Comparison of ENCODE assay signal across 1 cellular context in genomic region chr12:89709994-89710872, GRCh38.
TF ChIP-seq lines count a peak whose summit lies in the region.

No MANE protein-coding gene starts in this region.

TF ChIP-seq in K562, 482 proteins besides CTCF, POLR2A, EP300 and RAD21 (continued from another document and continues in another):
- no peak for TF ChIP-seq IFI16 (CRISPR knock-in tag; IDR thresholded peaks at IDR 0.05)
- no peak for TF ChIP-seq TEAD2 (tag; IDR thresholded peaks at IDR 0.05)
- no peak for TF ChIP-seq YY1 (IDR thresholded peaks at IDR 0.05; ENCODE audit: borderline replicate concordance in 1 of 3, control insufficient read depth in 1 of 3, extremely low read depth in 1 of 3, insufficient read depth in 3 of 3, insufficient read length in 1 of 3, insufficient replicate concordance in 2 of 3, low read depth in 1 of 3, low read length in 2 of 3)
- 0 out of 2 replicates have a peak, but pooled peaks have one; percentile 3 for TF ChIP-seq PHB (CRISPR knock-in tag; IDR thresholded peaks at IDR 0.05)
- no peak; the same call in 1 of the 2 replicates for TF ChIP-seq ZBTB1 (CRISPR knock-in tag; IDR thresholded peaks at IDR 0.05; ENCODE audit: borderline replicate concordance, low read depth)
- TF ChIP-seq ZBTB11 (CRISPR knock-in tag; IDR thresholded peaks at IDR 0.05) = no peak
- TF ChIP-seq ZNF23 (CRISPR knock-in tag; IDR thresholded peaks at IDR 0.05) = no peak
- TF ChIP-seq ZNF324 (CRISPR knock-in tag; IDR thresholded peaks at IDR 0.05) = no peak
- TF ChIP-seq ZNF124 (CRISPR knock-in tag; IDR thresholded peaks at IDR 0.05) = no peak
- 0 out of 2 replicates have a peak, but pooled peaks have one; percentile 58 for TF ChIP-seq RERE (CRISPR knock-in tag; IDR thresholded peaks at IDR 0.05; ENCODE audit: borderline replicate concordance)
- no peak for TF ChIP-seq USF2 (CRISPR knock-in tag; IDR thresholded peaks at IDR 0.05)
- TF ChIP-seq ZNF436 (CRISPR knock-in tag; IDR thresholded peaks at IDR 0.05) = no peak
- peak; percentile 16; the same call in 1 of the 2 replicates for TF ChIP-seq SMARCE1 (IDR thresholded peaks at IDR 0.05)
- TF ChIP-seq ZNF780A (CRISPR knock-in tag; IDR thresholded peaks at IDR 0.05) = no peak
- no peak for TF ChIP-seq BRD4 (IDR thresholded peaks at IDR 0.05)
- no peak for TF ChIP-seq ZKSCAN1 (IDR thresholded peaks at IDR 0.05; ENCODE audit: low read depth, low read length)
- no peak for TF ChIP-seq ZNF696 (CRISPR knock-in tag; conservative IDR thresholded peaks at IDR 0.05)
- no peak for TF ChIP-seq MTA2 (IDR thresholded peaks at IDR 0.05; ENCODE audit: low read depth)
- TF ChIP-seq LCOR (CRISPR knock-in tag; IDR thresholded peaks at IDR 0.05) = no peak
- TF ChIP-seq ZKSCAN8 (CRISPR knock-in tag; IDR thresholded peaks at IDR 0.05) = no peak
- TF ChIP-seq CREBBP (IDR thresholded peaks at IDR 0.05; ENCODE audit: low read depth, low read length) = no peak
- TF ChIP-seq SREBF2 (CRISPR knock-in tag; IDR thresholded peaks at IDR 0.05) = no peak
- no peak for TF ChIP-seq POLR3G (IDR thresholded peaks at IDR 0.05; ENCODE audit: extremely low read depth, insufficient read length, insufficient replicate concordance)
- no peak for TF ChIP-seq TEAD4 (IDR thresholded peaks at IDR 0.05; ENCODE audit: low read length)
- TF ChIP-seq TEAD4 (CRISPR knock-in tag; IDR thresholded peaks at IDR 0.05; ENCODE audit: borderline replicate concordance) = no peak
- no peak for TF ChIP-seq NCOA1 (IDR thresholded peaks at IDR 0.05; ENCODE audit: low read depth)
- no peak for TF ChIP-seq RAD51 (IDR thresholded peaks at IDR 0.05; ENCODE audit: borderline replicate concordance, low read depth)
- TF ChIP-seq ZNF586 (CRISPR knock-in tag; conservative IDR thresholded peaks at IDR 0.05) = no peak
- TF ChIP-seq ZBTB7A (IDR thresholded peaks at IDR 0.05; ENCODE audit: borderline replicate concordance, control insufficient read depth, low read depth, low read length) = no peak
- TF ChIP-seq TBL1XR1 (IDR thresholded peaks at IDR 0.05; ENCODE audit: low read length in 2 of 2) = no peak
- TF ChIP-seq ZBTB33 (CRISPR knock-in tag; IDR thresholded peaks at IDR 0.05) = 0 out of 2 replicates have a peak, but pooled peaks have one; percentile 23
- no peak for TF ChIP-seq ZSCAN32 (CRISPR knock-in tag; IDR thresholded peaks at IDR 0.05)
- no peak for TF ChIP-seq HES1 (IDR thresholded peaks at IDR 0.05; ENCODE audit: low read depth)
- TF ChIP-seq ZNF830 (CRISPR knock-in tag; IDR thresholded peaks at IDR 0.05) = 0 out of 2 replicates have a peak, but pooled peaks have one; percentile 48
- no peak for TF ChIP-seq TSC22D4 (tag; IDR thresholded peaks at IDR 0.05)
- TF ChIP-seq KAT7 (CRISPR knock-in tag; IDR thresholded peaks at IDR 0.05; ENCODE audit: borderline replicate concordance) = peak; percentile 62; the same call in 1 of the 2 replicates
- no peak for TF ChIP-seq KLF6 (CRISPR knock-in tag; IDR thresholded peaks at IDR 0.05; ENCODE audit: borderline replicate concordance)
- no peak for TF ChIP-seq HBP1 (CRISPR knock-in tag; IDR thresholded peaks at IDR 0.05)
